2 cellular contexts compared by ENCODE assay signal in the genomic region with DNA sequence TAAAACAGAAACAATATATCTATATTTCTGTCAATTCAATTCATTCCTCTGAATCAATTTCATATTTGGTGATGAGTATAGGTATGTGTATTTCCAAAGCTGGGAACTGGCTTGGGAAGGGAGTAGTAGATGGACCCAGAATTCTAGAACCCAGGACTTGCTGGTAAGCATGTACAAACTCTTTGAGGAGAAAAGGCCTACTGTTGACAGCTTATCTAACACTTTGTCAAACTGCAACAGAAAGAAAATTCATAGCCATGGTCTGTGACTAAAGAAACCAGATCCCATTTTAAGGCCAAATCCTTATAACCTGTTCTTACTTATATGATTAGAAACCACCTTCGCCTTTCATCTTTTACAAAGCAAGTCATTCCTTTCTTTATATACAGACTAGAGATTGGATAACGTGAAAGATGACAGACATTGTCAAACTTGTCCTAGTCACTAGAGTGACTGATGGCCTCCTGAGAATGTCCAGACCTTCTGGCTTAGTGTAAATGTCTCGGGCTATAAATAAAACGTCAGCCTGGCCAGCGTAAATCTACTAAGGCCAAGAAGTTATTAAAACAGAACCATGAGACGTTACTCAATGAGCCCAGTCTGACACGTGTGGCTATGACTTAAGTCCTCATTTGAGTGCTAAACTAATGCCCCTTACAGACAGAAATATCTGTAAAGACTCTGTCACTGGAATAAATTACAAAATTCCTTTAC.
TF ChIP-seq lines count a peak whose summit lies in the region.

No MANE protein-coding gene starts in this region.

TF ChIP-seq in SK-N-SH treated with all-trans-retinoic acid at 6 μM for 48 hours, 23 proteins besides CTCF, POLR2A, EP300 and RAD21 (continued from another document):
- TF ChIP-seq, protein P1, sequence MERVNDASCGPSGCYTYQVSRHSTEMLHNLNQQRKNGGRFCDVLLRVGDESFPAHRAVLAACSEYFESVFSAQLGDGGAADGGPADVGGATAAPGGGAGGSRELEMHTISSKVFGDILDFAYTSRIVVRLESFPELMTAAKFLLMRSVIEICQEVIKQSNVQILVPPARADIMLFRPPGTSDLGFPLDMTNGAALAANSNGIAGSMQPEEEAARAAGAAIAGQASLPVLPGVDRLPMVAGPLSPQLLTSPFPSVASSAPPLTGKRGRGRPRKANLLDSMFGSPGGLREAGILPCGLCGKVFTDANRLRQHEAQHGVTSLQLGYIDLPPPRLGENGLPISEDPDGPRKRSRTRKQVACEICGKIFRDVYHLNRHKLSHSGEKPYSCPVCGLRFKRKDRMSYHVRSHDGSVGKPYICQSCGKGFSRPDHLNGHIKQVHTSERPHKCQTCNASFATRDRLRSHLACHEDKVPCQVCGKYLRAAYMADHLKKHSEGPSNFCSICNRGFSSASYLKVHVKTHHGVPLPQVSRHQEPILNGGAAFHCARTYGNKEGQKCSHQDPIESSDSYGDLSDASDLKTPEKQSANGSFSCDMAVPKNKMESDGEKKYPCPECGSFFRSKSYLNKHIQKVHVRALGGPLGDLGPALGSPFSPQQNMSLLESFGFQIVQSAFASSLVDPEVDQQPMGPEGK (CRISPR knock-in tag; IDR thresholded peaks at IDR 0.05; ENCODE audit: borderline replicate concordance), result no peak
- no peak for TF ChIP-seq ZC3H10 (CRISPR knock-in tag; IDR thresholded peaks at IDR 0.05)
- no peak for TF ChIP-seq CSDC2 (CRISPR knock-in tag; IDR thresholded peaks at IDR 0.05)
- TF ChIP-seq, protein P2, sequence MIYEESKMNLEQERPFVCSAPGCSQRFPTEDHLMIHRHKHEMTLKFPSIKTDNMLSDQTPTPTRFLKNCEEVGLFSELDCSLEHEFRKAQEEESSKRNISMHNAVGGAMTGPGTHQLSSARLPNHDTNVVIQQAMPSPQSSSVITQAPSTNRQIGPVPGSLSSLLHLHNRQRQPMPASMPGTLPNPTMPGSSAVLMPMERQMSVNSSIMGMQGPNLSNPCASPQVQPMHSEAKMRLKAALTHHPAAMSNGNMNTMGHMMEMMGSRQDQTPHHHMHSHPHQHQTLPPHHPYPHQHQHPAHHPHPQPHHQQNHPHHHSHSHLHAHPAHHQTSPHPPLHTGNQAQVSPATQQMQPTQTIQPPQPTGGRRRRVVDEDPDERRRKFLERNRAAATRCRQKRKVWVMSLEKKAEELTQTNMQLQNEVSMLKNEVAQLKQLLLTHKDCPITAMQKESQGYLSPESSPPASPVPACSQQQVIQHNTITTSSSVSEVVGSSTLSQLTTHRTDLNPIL (CRISPR knock-in tag; IDR thresholded peaks at IDR 0.05; ENCODE audit: low read depth), result peak; percentile 51; the same call in 1 of the 2 replicates
- TF ChIP-seq, protein P3, sequence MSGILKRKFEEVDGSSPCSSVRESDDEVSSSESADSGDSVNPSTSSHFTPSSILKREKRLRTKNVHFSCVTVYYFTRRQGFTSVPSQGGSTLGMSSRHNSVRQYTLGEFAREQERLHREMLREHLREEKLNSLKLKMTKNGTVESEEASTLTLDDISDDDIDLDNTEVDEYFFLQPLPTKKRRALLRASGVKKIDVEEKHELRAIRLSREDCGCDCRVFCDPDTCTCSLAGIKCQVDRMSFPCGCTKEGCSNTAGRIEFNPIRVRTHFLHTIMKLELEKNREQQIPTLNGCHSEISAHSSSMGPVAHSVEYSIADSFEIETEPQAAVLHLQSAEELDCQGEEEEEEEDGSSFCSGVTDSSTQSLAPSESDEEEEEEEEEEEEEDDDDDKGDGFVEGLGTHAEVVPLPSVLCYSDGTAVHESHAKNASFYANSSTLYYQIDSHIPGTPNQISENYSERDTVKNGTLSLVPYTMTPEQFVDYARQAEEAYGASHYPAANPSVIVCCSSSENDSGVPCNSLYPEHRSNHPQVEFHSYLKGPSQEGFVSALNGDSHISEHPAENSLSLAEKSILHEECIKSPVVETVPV (CRISPR knock-in tag; IDR thresholded peaks at IDR 0.05), result no peak
- no peak for TF ChIP-seq SNAI2 (CRISPR knock-in tag; IDR thresholded peaks at IDR 0.05)
- TF ChIP-seq TCF4 (CRISPR knock-in tag; IDR thresholded peaks at IDR 0.05; ENCODE audit: borderline replicate concordance), result no peak
- TF ChIP-seq OSR1 (CRISPR knock-in tag; IDR thresholded peaks at IDR 0.05), result no peak
- TF ChIP-seq RARB (CRISPR knock-in tag; IDR thresholded peaks at IDR 0.05), result no peak
- no peak for TF ChIP-seq ZNF8 (CRISPR knock-in tag; IDR thresholded peaks at IDR 0.05)
- TF ChIP-seq, protein P4, sequence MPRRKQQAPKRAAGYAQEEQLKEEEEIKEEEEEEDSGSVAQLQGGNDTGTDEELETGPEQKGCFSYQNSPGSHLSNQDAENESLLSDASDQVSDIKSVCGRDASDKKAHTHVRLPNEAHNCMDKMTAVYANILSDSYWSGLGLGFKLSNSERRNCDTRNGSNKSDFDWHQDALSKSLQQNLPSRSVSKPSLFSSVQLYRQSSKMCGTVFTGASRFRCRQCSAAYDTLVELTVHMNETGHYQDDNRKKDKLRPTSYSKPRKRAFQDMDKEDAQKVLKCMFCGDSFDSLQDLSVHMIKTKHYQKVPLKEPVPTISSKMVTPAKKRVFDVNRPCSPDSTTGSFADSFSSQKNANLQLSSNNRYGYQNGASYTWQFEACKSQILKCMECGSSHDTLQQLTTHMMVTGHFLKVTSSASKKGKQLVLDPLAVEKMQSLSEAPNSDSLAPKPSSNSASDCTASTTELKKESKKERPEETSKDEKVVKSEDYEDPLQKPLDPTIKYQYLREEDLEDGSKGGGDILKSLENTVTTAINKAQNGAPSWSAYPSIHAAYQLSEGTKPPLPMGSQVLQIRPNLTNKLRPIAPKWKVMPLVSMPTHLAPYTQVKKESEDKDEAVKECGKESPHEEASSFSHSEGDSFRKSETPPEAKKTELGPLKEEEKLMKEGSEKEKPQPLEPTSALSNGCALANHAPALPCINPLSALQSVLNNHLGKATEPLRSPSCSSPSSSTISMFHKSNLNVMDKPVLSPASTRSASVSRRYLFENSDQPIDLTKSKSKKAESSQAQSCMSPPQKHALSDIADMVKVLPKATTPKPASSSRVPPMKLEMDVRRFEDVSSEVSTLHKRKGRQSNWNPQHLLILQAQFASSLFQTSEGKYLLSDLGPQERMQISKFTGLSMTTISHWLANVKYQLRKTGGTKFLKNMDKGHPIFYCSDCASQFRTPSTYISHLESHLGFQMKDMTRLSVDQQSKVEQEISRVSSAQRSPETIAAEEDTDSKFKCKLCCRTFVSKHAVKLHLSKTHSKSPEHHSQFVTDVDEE (CRISPR knock-in tag; IDR thresholded peaks at IDR 0.05), result peak; percentile 62; the same call in 1 of the 2 replicates
- no peak for TF ChIP-seq BACH2 (CRISPR knock-in tag; IDR thresholded peaks at IDR 0.05; ENCODE audit: borderline replicate concordance)
- no peak for TF ChIP-seq TOX (CRISPR knock-in tag; IDR thresholded peaks at IDR 0.05; ENCODE audit: borderline replicate concordance)
- peak; percentile 53 for TF ChIP-seq ISL1 (CRISPR knock-in tag; IDR thresholded peaks at IDR 0.05)

TF ChIP-seq in SK-N-SH, 30 proteins besides CTCF, POLR2A, EP300 and RAD21 (continued from another document):
- TF ChIP-seq, protein P5, sequence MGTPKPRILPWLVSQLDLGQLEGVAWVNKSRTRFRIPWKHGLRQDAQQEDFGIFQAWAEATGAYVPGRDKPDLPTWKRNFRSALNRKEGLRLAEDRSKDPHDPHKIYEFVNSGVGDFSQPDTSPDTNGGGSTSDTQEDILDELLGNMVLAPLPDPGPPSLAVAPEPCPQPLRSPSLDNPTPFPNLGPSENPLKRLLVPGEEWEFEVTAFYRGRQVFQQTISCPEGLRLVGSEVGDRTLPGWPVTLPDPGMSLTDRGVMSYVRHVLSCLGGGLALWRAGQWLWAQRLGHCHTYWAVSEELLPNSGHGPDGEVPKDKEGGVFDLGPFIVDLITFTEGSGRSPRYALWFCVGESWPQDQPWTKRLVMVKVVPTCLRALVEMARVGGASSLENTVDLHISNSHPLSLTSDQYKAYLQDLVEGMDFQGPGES (IDR thresholded peaks at IDR 0.05; ENCODE audit: low read depth, low read length), result no peak
- TF ChIP-seq, protein P6, sequence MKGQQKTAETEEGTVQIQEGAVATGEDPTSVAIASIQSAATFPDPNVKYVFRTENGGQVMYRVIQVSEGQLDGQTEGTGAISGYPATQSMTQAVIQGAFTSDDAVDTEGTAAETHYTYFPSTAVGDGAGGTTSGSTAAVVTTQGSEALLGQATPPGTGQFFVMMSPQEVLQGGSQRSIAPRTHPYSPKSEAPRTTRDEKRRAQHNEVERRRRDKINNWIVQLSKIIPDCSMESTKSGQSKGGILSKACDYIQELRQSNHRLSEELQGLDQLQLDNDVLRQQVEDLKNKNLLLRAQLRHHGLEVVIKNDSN (IDR thresholded peaks at IDR 0.05; ENCODE audit: borderline replicate concordance, low read depth), result no peak
- TF ChIP-seq RCOR1 (IDR thresholded peaks at IDR 0.05; ENCODE audit: low read length), result no peak
- TF ChIP-seq GABPA (IDR thresholded peaks at IDR 0.05; ENCODE audit: low read depth), result no peak
- no peak for TF ChIP-seq NFIC (IDR thresholded peaks at IDR 0.05; ENCODE audit: borderline replicate concordance)
- TF ChIP-seq CHD2 (IDR thresholded peaks at IDR 0.05; ENCODE audit: low read length, partially characterized antibody), result no peak
- TF ChIP-seq FOSL2 (IDR thresholded peaks at IDR 0.05; ENCODE audit: borderline replicate concordance, low read depth), result no peak
- TF ChIP-seq YY1 (IDR thresholded peaks at IDR 0.05; ENCODE audit: low read depth), result no peak
- TF ChIP-seq, protein P7, sequence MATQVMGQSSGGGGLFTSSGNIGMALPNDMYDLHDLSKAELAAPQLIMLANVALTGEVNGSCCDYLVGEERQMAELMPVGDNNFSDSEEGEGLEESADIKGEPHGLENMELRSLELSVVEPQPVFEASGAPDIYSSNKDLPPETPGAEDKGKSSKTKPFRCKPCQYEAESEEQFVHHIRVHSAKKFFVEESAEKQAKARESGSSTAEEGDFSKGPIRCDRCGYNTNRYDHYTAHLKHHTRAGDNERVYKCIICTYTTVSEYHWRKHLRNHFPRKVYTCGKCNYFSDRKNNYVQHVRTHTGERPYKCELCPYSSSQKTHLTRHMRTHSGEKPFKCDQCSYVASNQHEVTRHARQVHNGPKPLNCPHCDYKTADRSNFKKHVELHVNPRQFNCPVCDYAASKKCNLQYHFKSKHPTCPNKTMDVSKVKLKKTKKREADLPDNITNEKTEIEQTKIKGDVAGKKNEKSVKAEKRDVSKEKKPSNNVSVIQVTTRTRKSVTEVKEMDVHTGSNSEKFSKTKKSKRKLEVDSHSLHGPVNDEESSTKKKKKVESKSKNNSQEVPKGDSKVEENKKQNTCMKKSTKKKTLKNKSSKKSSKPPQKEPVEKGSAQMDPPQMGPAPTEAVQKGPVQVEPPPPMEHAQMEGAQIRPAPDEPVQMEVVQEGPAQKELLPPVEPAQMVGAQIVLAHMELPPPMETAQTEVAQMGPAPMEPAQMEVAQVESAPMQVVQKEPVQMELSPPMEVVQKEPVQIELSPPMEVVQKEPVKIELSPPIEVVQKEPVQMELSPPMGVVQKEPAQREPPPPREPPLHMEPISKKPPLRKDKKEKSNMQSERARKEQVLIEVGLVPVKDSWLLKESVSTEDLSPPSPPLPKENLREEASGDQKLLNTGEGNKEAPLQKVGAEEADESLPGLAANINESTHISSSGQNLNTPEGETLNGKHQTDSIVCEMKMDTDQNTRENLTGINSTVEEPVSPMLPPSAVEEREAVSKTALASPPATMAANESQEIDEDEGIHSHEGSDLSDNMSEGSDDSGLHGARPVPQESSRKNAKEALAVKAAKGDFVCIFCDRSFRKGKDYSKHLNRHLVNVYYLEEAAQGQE (IDR thresholded peaks at IDR 0.05; ENCODE audit: low read depth, low read length), result no peak
